17 cellular contexts compared by ENCODE assay signal in genomic region chr1:213443415-213443814, GRCh38.
A peak's percentile ranks its signal among the peaks of the same experiment; 100 is the strongest.
DNase-seq lines count a peak whose midpoint lies in the region; ATAC-seq and TF ChIP-seq lines count a peak whose summit lies in the region.
"Had no signal": no experiment of that assay in that cellular context is flagged by ENCODE, and none has a peak within 500 bp of the region (broad histone marks: within the 10 kb centered on the region; RNA-seq: fewer than 3 reads in every experiment).

No MANE protein-coding gene starts in this region.

- peak; percentile 99 for ATAC-seq in foreskin keratinocyte
- ATAC-seq in GM18909 (IDR thresholded peaks at IDR 0.05; ENCODE audit: poor library complexity, unreplicated experiment), result no peak
- no peak for ATAC-seq in GM21825 (IDR thresholded peaks at IDR 0.05; ENCODE audit: unreplicated experiment)

- H3K27me3 ChIP-seq in foreskin keratinocyte (peaks cover 26% of the 10 kb centered on the region), colonic mucosa (no peaks in the 10 kb centered on the region)
- H3K27me3 ChIP-seq: Peyer's patch had no signal

- intact Hi-C loops in colonic mucosa (cut with DNase I), result no loop called here

- no peaks in the 10 kb centered on the region for H3K36me3 ChIP-seq in colonic mucosa
- H3K36me3 ChIP-seq: Peyer's patch had no signal

- H3K27ac ChIP-seq in foreskin keratinocyte (peak overlapping the region; percentile 9), colonic mucosa (no peak overlapping the region)
- H3K27ac ChIP-seq: 22Rv1, KMS-11, Peyer's patch had no signal

- H3K4me1 ChIP-seq in foreskin keratinocyte (peaks cover 4% of the 10 kb centered on the region), colonic mucosa (no peaks in the 10 kb centered on the region)
- H3K4me1 ChIP-seq: Peyer's patch had no signal

- no peak overlapping the region for H3K9ac ChIP-seq in colonic mucosa (ENCODE audit: low read depth in 2 of 2, low read length in 2 of 2)
- H3K9ac ChIP-seq: KMS-11 had no signal

- H3K9me3 ChIP-seq in colonic mucosa, result no peaks in the 10 kb centered on the region
- H3K9me3 ChIP-seq: Peyer's patch had no signal

- H3K4me3 ChIP-seq in colonic mucosa, result no peak overlapping the region
- H3K4me3 ChIP-seq: Peyer's patch had no signal

- DNase-seq in DMS53 (lab: John Stamatoyannopoulos, UW) (peak; percentile 53), DMS53 treated with DMSO at 0.1 percent for 48 hours (lab: John Stamatoyannopoulos, UW; ENCODE audit: unreplicated experiment) (no peak), SW480 (ENCODE audit: low spot score) (peak; percentile 97), foreskin keratinocyte (peak; percentile 81 to 89), HK-2 (ENCODE audit: unreplicated experiment) (no peak), colonic mucosa (no peak)
- DNase-seq: GF-D8, NCI-H1436, NCI-H1930, NCI-H226, NCI-H524, Peyer's patch, Right ventricle myocardium superior had no signal

- TF ChIP-seq CTCF in foreskin keratinocyte (conservative IDR thresholded peaks at IDR 0.05) (no peak), colonic mucosa (IDR thresholded peaks at IDR 0.05) (no peak)

Comparison
In these comparisons a context has a peak if more than half of its experiments do, and no peak if none do; other contexts are left out.
1. DNase-seq: peak in DMS53 (single experiment), SW480 (single experiment) and foreskin keratinocyte (2 of 2); none in DMS53 treated with DMSO at 0.1 percent for 48 hours (single experiment), HK-2 (single experiment) and colonic mucosa (single experiment).